8 cellular contexts compared by ENCODE assay signal in the genomic region with DNA sequence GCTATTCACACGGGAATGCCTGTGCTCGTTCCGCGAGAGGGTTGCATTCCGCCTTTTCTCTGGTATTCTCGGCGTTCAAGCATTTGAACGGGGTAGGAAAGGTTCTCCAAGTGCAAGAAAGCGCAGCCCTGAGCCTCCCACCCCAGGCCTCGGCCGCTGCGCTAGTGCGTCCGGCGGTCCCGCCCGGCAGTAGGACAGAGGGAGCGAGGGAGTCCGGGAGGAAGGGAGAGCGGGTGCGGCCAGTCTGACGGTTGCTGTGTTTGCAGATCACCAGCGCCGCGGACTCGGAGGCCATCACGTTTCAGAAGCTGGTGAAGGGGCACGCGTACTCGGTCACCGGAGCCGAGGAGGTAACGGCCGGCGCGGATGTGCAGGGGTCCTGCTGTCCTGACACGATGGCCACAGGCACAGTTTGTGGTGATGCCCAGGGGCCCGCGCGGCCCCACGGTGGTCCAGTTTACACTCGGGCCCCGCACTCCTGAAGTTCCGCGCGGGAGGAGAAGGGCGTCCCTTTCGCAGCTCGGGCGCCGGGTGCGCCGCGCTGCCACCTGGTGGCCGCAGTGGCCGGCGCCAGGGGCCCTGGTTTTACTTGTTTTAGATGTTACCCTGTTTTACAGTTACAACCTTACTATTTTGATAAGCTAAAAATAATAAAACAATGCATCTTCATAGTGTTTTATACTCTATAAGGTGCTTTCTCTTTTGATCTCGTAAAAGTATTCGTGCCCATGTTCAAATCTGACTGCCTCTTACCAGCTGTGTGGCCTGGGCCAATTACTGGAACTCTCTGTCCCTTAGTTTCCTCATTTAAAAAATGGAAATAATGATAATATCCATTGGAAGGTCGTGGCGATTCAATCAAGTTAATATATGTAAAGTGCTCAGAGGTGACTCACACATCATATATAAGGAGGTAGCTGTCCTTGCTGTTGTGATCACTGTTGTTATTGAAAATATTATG. TPM values are rescaled to one million over a fixed set of nuclear protein-coding genes. Genes with fewer than 3 reads are reported as not detected.
DNase-seq lines count a peak whose midpoint lies in the region; ATAC-seq and TF ChIP-seq lines count a peak whose summit lies in the region.

No MANE protein-coding gene starts in this region.

- TF ChIP-seq CTCF in GM10266 (IDR thresholded peaks at IDR 0.05; ENCODE audit: control insufficient read depth, insufficient read depth, low read depth, missing control alignments) (peak; percentile 91), fibroblast of villous mesenchyme (IDR thresholded peaks at IDR 0.05; ENCODE audit: insufficient read depth, low read depth, low read length) (peak; percentile 95), nephron (IDR thresholded peaks at IDR 0.05; ENCODE audit: unreplicated experiment in 3 of 3) (peak; percentile 97 to 99 (median 98))

- no peaks in the 10 kb centered on the region for H3K9me3 Mint-ChIP-seq in nephron

- ATAC-seq in HG02759 (IDR thresholded peaks at IDR 0.05; ENCODE audit: unreplicated experiment), result peak; percentile 93
- peak; percentile 76 for ATAC-seq in stimulated activated naive CD8-positive, alpha-beta T cell treated with anti-CD3 and anti-CD28 coated beads, Interleukin-15, Interleukin-2, amounts not matched to agents 100 U/mL and 50 U/mL, for 24 hours

- H3K27ac Mint-ChIP-seq in nephron, result peak overlapping the region; percentile 40 to 83 (median 61)

- peak overlapping the region; percentile 88 to 91 (median 89) for H3K4me3 Mint-ChIP-seq in nephron

- H3K27me3 Mint-ChIP-seq in nephron (ENCODE audit: low read depth), result peaks cover 5% of the 10 kb centered on the region

- DNase-seq in GM10266 (ENCODE audit: extremely low spot score) (peak; percentile 77), OCI-M1 (lab: John Stamatoyannopoulos, UW) (peak; percentile 83), fibroblast of villous mesenchyme (ENCODE audit: low read depth) (peak; percentile 61), NCI-H526 treated with DMSO at 0.1 percent for 48 hours (lab: John Stamatoyannopoulos, UW) (no peak)
- peak; percentile 53 for DNase-seq in activated T-helper 9 cell treated with anti-CD3 and anti-CD28 coated beads, Interleukin-2, amount 50 U/mL, for 16 hours (ENCODE audit: low read depth)
- peak; percentile 71 for DNase-seq in stimulated activated naive CD8-positive, alpha-beta T cell treated with anti-CD3 and anti-CD28 coated beads, Interleukin-15, Interleukin-2, amounts not matched to agents 100 U/mL and 50 U/mL, for 24 hours

- H3K36me3 Mint-ChIP-seq in nephron (ENCODE audit: low read depth), result peaks cover 56% of the 10 kb centered on the region

- H3K4me1 Mint-ChIP-seq in nephron, result peaks cover 11% of the 10 kb centered on the region

- peak overlapping the region; percentile 27 for H3K4me3 ChIP-seq in fibroblast of villous mesenchyme (ENCODE audit: low read depth, low read length)

RNA-seq across cellular contexts. Expression of a gene that starts 36.7 kb away (rescaled TPM):
- total RNA-seq in fibroblast of villous mesenchyme, result 408 and 512 TPM in 2 replicates
